In the genomic region with DNA sequence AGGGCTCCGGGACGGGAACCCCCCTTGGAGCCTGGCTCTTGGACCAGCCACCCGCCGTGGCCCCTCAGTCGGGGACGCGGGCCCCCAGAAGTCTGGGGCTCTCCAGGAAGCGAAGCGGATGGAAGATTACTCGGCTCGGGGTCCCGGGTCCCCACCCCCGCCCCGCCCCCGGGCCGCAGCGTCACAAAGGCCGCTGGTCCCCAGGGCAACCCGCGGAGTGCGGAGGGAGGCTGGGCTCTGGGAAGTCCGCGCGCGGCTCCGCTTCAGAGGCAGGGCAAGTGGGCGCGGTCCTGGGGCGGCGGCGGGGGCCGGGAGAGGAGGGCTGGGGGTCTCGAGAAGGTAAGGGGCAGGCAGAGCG, we compare ENCODE assay signal across 9 cellular contexts. TPM values are rescaled to one million over a fixed set of nuclear protein-coding genes. Genes with fewer than 3 reads are reported as not detected.
DNase-seq lines count a peak whose midpoint lies in the region; ATAC-seq and TF ChIP-seq lines count a peak whose summit lies in the region.
"Had no signal": no experiment of that assay in that cellular context is flagged by ENCODE, and none has a peak within 500 bp of the region (broad histone marks: within the 10 kb centered on the region; RNA-seq: fewer than 3 reads in every experiment).

A gene with protein sequence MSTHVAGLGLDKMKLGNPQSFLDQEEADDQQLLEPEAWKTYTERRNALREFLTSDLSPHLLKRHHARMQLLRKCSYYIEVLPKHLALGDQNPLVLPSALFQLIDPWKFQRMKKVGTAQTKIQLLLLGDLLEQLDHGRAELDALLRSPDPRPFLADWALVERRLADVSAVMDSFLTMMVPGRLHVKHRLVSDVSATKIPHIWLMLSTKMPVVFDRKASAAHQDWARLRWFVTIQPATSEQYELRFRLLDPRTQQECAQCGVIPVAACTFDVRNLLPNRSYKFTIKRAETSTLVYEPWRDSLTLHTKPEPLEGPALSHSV (plus strand): TSS at position 227 of the 358 bp plus-strand sequence. CDS start 1,505 bp downstream, outside the sequence.

- peak within 1 kb of the TSS; percentile 36 for H3K9ac ChIP-seq in HUES64 (ENCODE audit: low read depth, low read length)

- peak; percentile 50 for ATAC-seq in gastroesophageal sphincter

- TF ChIP-seq CTCF in gastroesophageal sphincter (IDR thresholded peaks at IDR 0.05) (no peak), retinal pigment epithelial cell (conservative IDR thresholded peaks at IDR 0.05; ENCODE audit: low read depth, low read length) (no peak)

- WGBS in HUES64 = 2% methylated on average over 34 of the region's 34 CpGs
- no CpG with 5 or more reads among the region's 34 CpGs for WGBS in gastroesophageal sphincter (ENCODE audit: low coverage in 1 of 2), 2 donors

- DNase-seq in NCI-H345 (lab: John Stamatoyannopoulos, UW) (peak; percentile 55), NCI-H345 treated with DMSO at 0.1 percent for 48 hours (lab: John Stamatoyannopoulos, UW; ENCODE audit: unreplicated experiment) (no peak), retinal pigment epithelial cell (ENCODE audit: low read depth) (no peak), inferior parietal cortex (ENCODE audit: extremely low spot score) (no peak), SHP77 (lab: John Stamatoyannopoulos, UW) (no peak)
- DNase-seq in activated CD8-positive, alpha-beta memory T cell treated with anti-CD3 and anti-CD28 coated beads, Interleukin-2, amount 50 U/mL, for 4 hours = peak; percentile 61

- no peak for TF ChIP-seq EP300 in gastroesophageal sphincter (IDR thresholded peaks at IDR 0.05)

- H3K27ac ChIP-seq in HUES64 (ENCODE audit: low read depth, low read length) (peak within 1 kb of the TSS; percentile 68; the same call in 1 of the 2 replicates), gastroesophageal sphincter (peak within 1 kb of the TSS in 1 of 4 donors; percentile 63)

- no peaks in the 10 kb centered on the region for H3K9me3 ChIP-seq in HUES64 (ENCODE audit: insufficient read depth, low read depth, low read length)
- no peaks in the 10 kb centered on the region for H3K9me3 ChIP-seq in gastroesophageal sphincter

- H3K4me1 ChIP-seq in HUES64 (ENCODE audit: insufficient read depth, low read length) = peaks cover 16% of the 10 kb centered on the region
- H3K4me1 ChIP-seq in gastroesophageal sphincter = peaks cover 0 to 23% (median 10%) of the 10 kb centered on the region in 3 donors

- no peak for TF ChIP-seq POLR2A in gastroesophageal sphincter (IDR thresholded peaks at IDR 0.05)

- H3K4me3 ChIP-seq in HUES64 (ENCODE audit: low read length) = peak within 1 kb of the TSS; percentile 87
- H3K4me3 ChIP-seq in gastroesophageal sphincter = peak within 1 kb of the TSS; percentile 26 to 61
- H3K4me3 ChIP-seq in retinal pigment epithelial cell (ENCODE audit: low read length) = peak within 1 kb of the TSS; percentile 60

- no peaks in the 10 kb centered on the region for H3K36me3 ChIP-seq in HUES64 (ENCODE audit: insufficient read depth, low read length)
- peaks cover 0 to 13% of the 10 kb centered on the region in 2 donors for H3K36me3 ChIP-seq in gastroesophageal sphincter

- peaks cover 3% of the 10 kb centered on the region; the same call in 1 of the 2 replicates for H3K27me3 ChIP-seq in HUES64 (ENCODE audit: insufficient read depth, low read length)
- peaks cover 52% of the 10 kb centered on the region for H3K27me3 ChIP-seq in gastroesophageal sphincter

RNA-seq across cellular contexts. Expression of the gene that starts here (rescaled TPM):
- 1.2 TPM for polyA plus RNA-seq in HUES64 (2013, experiment 1 of 2)
- 1.7 TPM for polyA plus RNA-seq in HUES64 (2013, experiment 2 of 2)
- under 1 TPM in 1 of 4 donors, not detected in 3; 0.27 TPM for total RNA-seq in gastroesophageal sphincter
- total RNA-seq: Daoy had no signal

Comparison
In these comparisons a context has a peak if more than half of its experiments do, and no peak if none do; other contexts are left out.
1. DNase-seq: peak in NCI-H345 (single experiment) and activated CD8-positive, alpha-beta memory T cell treated with anti-CD3 and anti-CD28 coated beads, Interleukin-2, amount 50 U/mL, for 4 hours (single experiment); none in NCI-H345 treated with DMSO at 0.1 percent for 48 hours (single experiment), retinal pigment epithelial cell (single experiment), inferior parietal cortex (single experiment) and SHP77 (0 of 2).
2. Peak in ATAC-seq and H3K4me3 ChIP-seq in gastroesophageal sphincter; RNA of the gene not detected or under 1 TPM.
3. Peak in every context shown above with its lines, with median percentiles within 50 percentile points of each other: H3K4me3 ChIP-seq.